30 cellular contexts compared by ENCODE assay signal in genomic region chr7:150344299-150344698, GRCh38. TPM values are rescaled to one million over a fixed set of nuclear protein-coding genes. Genes with fewer than 3 reads are reported as not detected.
A peak's percentile ranks its signal among the peaks of the same experiment; 100 is the strongest.
DNase-seq lines count a peak whose midpoint lies in the region; ATAC-seq, FAIRE-seq and TF ChIP-seq lines count a peak whose summit lies in the region.
"Had no signal": no experiment of that assay in that cellular context is flagged by ENCODE, and none has a peak within 500 bp of the region (broad histone marks: within the 10 kb centered on the region; RNA-seq: fewer than 3 reads in every experiment).

No MANE protein-coding gene starts in this region.

- ATAC-seq in K562, result no peak
- no peak for ATAC-seq in GM18519 (IDR thresholded peaks at IDR 0.05; ENCODE audit: low FRiP score, unreplicated experiment)
- ATAC-seq: GM12878 had no signal

- no peaks in the 10 kb centered on the region; the same call in 1 of the 2 replicates for H4K20me1 ChIP-seq in K562 (replicated peaks; ENCODE audit: control insufficient read depth, insufficient read depth, low read length)
- H4K20me1 ChIP-seq: BLaER1 had no signal

- no peaks in the 10 kb centered on the region for H3K9me1 ChIP-seq in K562 (ENCODE audit: control insufficient read depth, insufficient read depth, low read length)

- peaks cover 11 to 21% of the 10 kb centered on the region in 2 experiments; a peak in 4 of 5 replicates for H3K27me3 ChIP-seq in K562 (ENCODE audit: control insufficient read depth in 2 of 2, insufficient read depth in 2 of 2, low read length in 2 of 2)

- H3K9me3 ChIP-seq in HEK293 (ENCODE audit: control insufficient read depth, insufficient read depth, low read depth, low read length), result no peaks in the 10 kb centered on the region
- no peaks in the 10 kb centered on the region for H3K9me3 ChIP-seq in K562 (replicated peaks; ENCODE audit: control insufficient read depth, insufficient read depth, low read depth, low read length)
- H3K9me3 ChIP-seq: BE2C had no signal

- no peak for TF ChIP-seq CTCF in HEK293 (tag by site-specific recombination; IDR thresholded peaks at IDR 0.05)
- TF ChIP-seq CTCF in K562 (IDR thresholded peaks at IDR 0.05 in 2 of 3, conservative IDR thresholded peaks at IDR 0.05 in 1 of 3; ENCODE audit: insufficient read depth in 2 of 3, low read depth in 1 of 3, low read length in 3 of 3), result no peak

- no peak for TF ChIP-seq POLR2A in K562 (conservative IDR thresholded peaks at IDR 0.05)

- in situ Hi-C loops in K562 (cut with MboI), result no loop called here

- TF ChIP-seq RAD21 in K562 (CRISPR knock-in tag; conservative IDR thresholded peaks at IDR 0.05 in 1 of 2, IDR thresholded peaks at IDR 0.05 in 1 of 2), result no peak

- CTCF ChIA-PET in HEK293 (lab: Yijun Ruan, JAX) (interaction anchor here (1.6 kb wide), 1 partner anchor 14 kb away, joined by 5 read pairs; no protein-coding TSS in a partner anchor), K562 (lab: Yijun Ruan, JAX; ENCODE audit: low intra/inter-chr PET ratio) (interaction anchor here (0.6 kb wide), 1 partner anchor 76 kb away, joined by 3 read pairs; no protein-coding TSS in a partner anchor)

- intact Hi-C loops in K562 (cut with micrococcal nuclease), result no loop called here

- DNase-seq in K562 (ENCODE audit: extremely low read depth in 1 of 4, low spot score in 3 of 4) (no peak), NCI-H226 (no peak), MV-4-11 (lab: John Stamatoyannopoulos, UW) (no peak)
- DNase-seq: ACHN; BE2C; C1 segment of cervical spinal cord; CD4-positive, alpha-beta memory T cell; CD4-positive, CD25-positive, alpha-beta regulatory T cell; CD8-positive, alpha-beta memory T cell; COR-L47; DMS 273 treated with DMSO at 0.1 percent for 48 hours; DMS153; DMS53; DMS79; DND-41; EL; GF-D8 had no signal

- no peak for TF ChIP-seq EP300 in K562 (IDR thresholded peaks at IDR 0.05; ENCODE audit: low read length)

- H3K27ac ChIP-seq in HEK293 (ENCODE audit: extremely low read depth, low read depth, low read length) (no peak overlapping the region), K562 (ENCODE audit: extremely low read depth, low read depth, low read length) (no peak overlapping the region)
- H3K27ac ChIP-seq: 22Rv1, BLaER1 had no signal

- H3K4me1 ChIP-seq in HEK293 (ENCODE audit: control insufficient read depth, insufficient read depth, low read length), result no peaks in the 10 kb centered on the region
- H3K4me1 ChIP-seq in K562 (replicated peaks in 1 of 2; ENCODE audit: control insufficient read depth in 2 of 2, insufficient read depth in 2 of 2, low read length in 2 of 2), result peaks cover 0 to 20% of the 10 kb centered on the region in 2 experiments; a peak in 2 of 5 replicates
- H3K4me1 ChIP-seq: BE2C, BLaER1 had no signal

- BruUV-seq in K562 (replicated peaks; lab: Mats Ljungman, UMichigan), result no TSS peak

- peak; percentile 81 for FAIRE-seq in A204.1 (lab: Jason Lieb, UNC)
- FAIRE-seq in K562 (lab: Jason Lieb, UNC), result no peak
- FAIRE-seq: GM12878, GM12892, GM18507, GM19239 had no signal

- H3K79me2 ChIP-seq in K562 (ENCODE audit: control insufficient read depth, insufficient read depth, low read length), result no peaks in the 10 kb centered on the region

- no peak overlapping the region for H2AFZ ChIP-seq in K562 (ENCODE audit: low read depth, low read length)

- POLR2A ChIA-PET in HEK293 (lab: Yijun Ruan, JAX) (no interaction called here), K562 (lab: Yijun Ruan, JAX) (interaction anchor here (0.6 to 1.5 kb wide), 3 partner anchors 9 to 22 kb away, joined by 3 to 6 read pairs (median 3); no protein-coding TSS in a partner anchor)

- H3K4me3 ChIP-seq in HEK293 (ENCODE audit: low read depth, low read length) (no peak overlapping the region), K562 (no peak overlapping the region)
- H3K4me3 ChIP-seq: BLaER1, GM12878 had no signal

- H3K4me2 ChIP-seq in K562 (ENCODE audit: insufficient read depth, low read length), result no peak overlapping the region
- H3K4me2 ChIP-seq: BLaER1 had no signal

- H3K36me3 ChIP-seq in HEK293 (ENCODE audit: control insufficient read depth in 2 of 2, insufficient read depth in 1 of 2, low read length in 2 of 2) (no peaks in the 10 kb centered on the region), K562 (ENCODE audit: control insufficient read depth, insufficient read depth, low read length) (no peaks in the 10 kb centered on the region)
- H3K36me3 ChIP-seq: BE2C, BLaER1 had no signal

- H3K9ac ChIP-seq in K562 (ENCODE audit: insufficient read depth in 1 of 2, low read depth in 2 of 2, low read length in 2 of 2), result no peak overlapping the region
- H3K9ac ChIP-seq: BLaER1 had no signal

RNA-seq across cellular contexts. Expression of gene RARRES2, which starts 2.9 kb away (rescaled TPM):
- not detected in 2 replicates for total RNA-seq in K562 (2011; cell fraction: chromatin; rRNA removed; ENCODE audit: low replicate concordance)
- not detected in 2 replicates for total RNA-seq in K562 (2011; cell fraction: nucleolus; rRNA removed)
- total RNA-seq in K562 (2011; cell fraction: nucleoplasm; rRNA removed), result not detected in 2 replicates
- total RNA-seq in K562 (2014; rRNA removed) (not detected in 2 replicates), K562 (2014; rRNA removed; fragmentation: Illumina TruSeq; extraction: Trizol) (not detected in 2 replicates), K562 (2015; rRNA removed; fragmentation: Illumina TruSeq; extraction: Trizol) (not detected in 2 replicates), K562 (2021) (1.7 and 1.8 TPM in 2 replicates)
- polyA plus RNA-seq in K562 (2011; rRNA removed) (0.11 TPM in 1 of 2 replicates, not detected in the other), K562 (2014; fragmentation: Illumina TruSeq; extraction: Trizol) (not detected in 2 replicates), K562 (2014; fragmentation: Nextera tagmentation; extraction: Ambion mirVana) (not detected), K562 (2014; rRNA removed) (0.23 TPM in 1 of 2 replicates, not detected in the other)
- polyA plus RNA-seq in K562 (2011; cell fraction: cytosol; rRNA removed), result 0.51 and 0.55 TPM in 2 replicates
- polyA plus RNA-seq in K562 (2011; cell fraction: nucleus; rRNA removed), result 0.13 and 0.26 TPM in 2 replicates
- 0.21 and 0.33 TPM in 2 replicates for polyA plus RNA-seq in K562 (2012)
- not detected in 2 replicates for polyA minus RNA-seq in K562 (2011; rRNA and poly(A)+ RNA removed)
- polyA minus RNA-seq in K562 (2011; cell fraction: cytosol; rRNA and poly(A)+ RNA removed), result not detected in 2 replicates
- polyA minus RNA-seq in K562 (2011; cell fraction: nucleus; rRNA and poly(A)+ RNA removed), result not detected in 2 replicates
- total RNA-seq: A673; CD4-positive, alpha-beta memory T cell; CD4-positive, CD25-positive, alpha-beta regulatory T cell; CD8-positive, alpha-beta memory T cell had no signal
- polyA plus RNA-seq: CD14-positive monocyte; CD4-positive, alpha-beta memory T cell; CD4-positive, CD25-positive, alpha-beta regulatory T cell; CD8-positive, alpha-beta memory T cell had no signal

RNA-seq across cellular contexts. Expression of gene ACTR3C, which starts 21.0 kb away (rescaled TPM):
- total RNA-seq in K562 (2011; cell fraction: chromatin; rRNA removed; ENCODE audit: low replicate concordance), result 118 and 124 TPM in 2 replicates
- 77.7 and 87.2 TPM in 2 replicates for total RNA-seq in K562 (2011; cell fraction: nucleolus; rRNA removed)
- total RNA-seq in K562 (2011; cell fraction: nucleoplasm; rRNA removed), result 81.8 and 110 TPM in 2 replicates
- 12.1 and 12.9 TPM in 2 replicates for total RNA-seq in K562 (2014; rRNA removed)
- total RNA-seq in K562 (2014; rRNA removed; fragmentation: Illumina TruSeq; extraction: Trizol), result 14.2 and 16.9 TPM in 2 replicates
- 14.8 and 16.8 TPM in 2 replicates for total RNA-seq in K562 (2015; rRNA removed; fragmentation: Illumina TruSeq; extraction: Trizol)
- total RNA-seq in K562 (2021), result 10.0 and 10.8 TPM in 2 replicates
- polyA plus RNA-seq in K562 (2011; rRNA removed), result 28.1 and 35.4 TPM in 2 replicates
- polyA plus RNA-seq in K562 (2011; cell fraction: cytosol; rRNA removed), result 13.0 and 26.1 TPM in 2 replicates
- polyA plus RNA-seq in K562 (2011; cell fraction: nucleus; rRNA removed), result 30.3 and 45.3 TPM in 2 replicates
- polyA plus RNA-seq in K562 (2012), result 13.2 and 18.9 TPM in 2 replicates
- polyA plus RNA-seq in K562 (2014; fragmentation: Illumina TruSeq; extraction: Trizol), result 12.2 and 13.4 TPM in 2 replicates
- polyA plus RNA-seq in K562 (2014; fragmentation: Nextera tagmentation; extraction: Ambion mirVana), result 10 to 100 TPM in 1 of 2 experiments, 1 to 10 TPM in 1; 9.0 to 13.3 TPM
- 14.9 and 16.9 TPM in 2 replicates for polyA plus RNA-seq in K562 (2014; rRNA removed)
- 61.6 and 72.6 TPM in 2 replicates for polyA minus RNA-seq in K562 (2011; rRNA and poly(A)+ RNA removed)
- 16.9 and 22.1 TPM in 2 replicates for polyA minus RNA-seq in K562 (2011; cell fraction: cytosol; rRNA and poly(A)+ RNA removed)
- 75.1 and 126 TPM in 2 replicates for polyA minus RNA-seq in K562 (2011; cell fraction: nucleus; rRNA and poly(A)+ RNA removed)

RNA-seq across cellular contexts. Expression of gene LRRC61, which starts 21.1 kb away (rescaled TPM):
- total RNA-seq in K562 (2011; cell fraction: chromatin; rRNA removed; ENCODE audit: low replicate concordance), result 114 and 182 TPM in 2 replicates
- 129 and 134 TPM in 2 replicates for total RNA-seq in K562 (2011; cell fraction: nucleolus; rRNA removed)
- 113 and 123 TPM in 2 replicates for total RNA-seq in K562 (2011; cell fraction: nucleoplasm; rRNA removed)
- total RNA-seq in K562 (2014; rRNA removed) (55.2 and 67.6 TPM in 2 replicates), K562 (2014; rRNA removed; fragmentation: Illumina TruSeq; extraction: Trizol) (16.8 and 18.7 TPM in 2 replicates), K562 (2015; rRNA removed; fragmentation: Illumina TruSeq; extraction: Trizol) (35.2 and 37.8 TPM in 2 replicates), K562 (2021) (49.5 and 50.6 TPM in 2 replicates)
- polyA plus RNA-seq in K562 (2011; rRNA removed) (54.3 and 76.9 TPM in 2 replicates), K562 (2014; fragmentation: Illumina TruSeq; extraction: Trizol) (18.4 and 35.6 TPM in 2 replicates), K562 (2014; fragmentation: Nextera tagmentation; extraction: Ambion mirVana) (1 to 10 TPM; 1.3 to 1.7 TPM), K562 (2014; rRNA removed) (42.0 and 46.5 TPM in 2 replicates)
- polyA plus RNA-seq in K562 (2011; cell fraction: cytosol; rRNA removed), result 138 and 194 TPM in 2 replicates
- 125 and 205 TPM in 2 replicates for polyA plus RNA-seq in K562 (2011; cell fraction: nucleus; rRNA removed)
- 81.4 and 86.4 TPM in 2 replicates for polyA plus RNA-seq in K562 (2012)
- polyA minus RNA-seq in K562 (2011; rRNA and poly(A)+ RNA removed), result 44.8 and 55.6 TPM in 2 replicates
- polyA minus RNA-seq in K562 (2011; cell fraction: cytosol; rRNA and poly(A)+ RNA removed), result 94.8 and 130 TPM in 2 replicates
- 89.0 and 106 TPM in 2 replicates for polyA minus RNA-seq in K562 (2011; cell fraction: nucleus; rRNA and poly(A)+ RNA removed)
- total RNA-seq: A172, G401 had no signal

RNA-seq across cellular contexts. Expression of gene REPIN1, which starts 24.3 kb away (rescaled TPM):
- total RNA-seq in K562 (2011; cell fraction: chromatin; rRNA removed; ENCODE audit: low replicate concordance), result 109 and 296 TPM in 2 replicates
- 251 and 260 TPM in 2 replicates for total RNA-seq in K562 (2011; cell fraction: nucleolus; rRNA removed)
- 183 and 184 TPM in 2 replicates for total RNA-seq in K562 (2011; cell fraction: nucleoplasm; rRNA removed)
- total RNA-seq in K562 (2014; rRNA removed) (212 and 268 TPM in 2 replicates), K562 (2014; rRNA removed; fragmentation: Illumina TruSeq; extraction: Trizol) (46.9 and 56.8 TPM in 2 replicates), K562 (2015; rRNA removed; fragmentation: Illumina TruSeq; extraction: Trizol) (94.0 and 99.6 TPM in 2 replicates), K562 (2021) (277 and 283 TPM in 2 replicates)
- polyA plus RNA-seq in K562 (2011; rRNA removed) (130 and 189 TPM in 2 replicates), K562 (2014; fragmentation: Illumina TruSeq; extraction: Trizol) (94.3 and 120 TPM in 2 replicates), K562 (2014; fragmentation: Nextera tagmentation; extraction: Ambion mirVana) (10 to 100 TPM in 1 of 2 experiments, 1 to 10 TPM in 1; 8.1 to 11.0 TPM), K562 (2014; rRNA removed) (209 and 237 TPM in 2 replicates)
- polyA plus RNA-seq in K562 (2011; cell fraction: cytosol; rRNA removed), result 210 and 322 TPM in 2 replicates
- 461 and 543 TPM in 2 replicates for polyA plus RNA-seq in K562 (2011; cell fraction: nucleus; rRNA removed)
- polyA plus RNA-seq in K562 (2012), result 186 and 202 TPM in 2 replicates
- polyA minus RNA-seq in K562 (2011; rRNA and poly(A)+ RNA removed), result 65.6 and 71.9 TPM in 2 replicates
- polyA minus RNA-seq in K562 (2011; cell fraction: cytosol; rRNA and poly(A)+ RNA removed), result 96.6 and 122 TPM in 2 replicates
- polyA minus RNA-seq in K562 (2011; cell fraction: nucleus; rRNA and poly(A)+ RNA removed), result 81.0 and 130 TPM in 2 replicates

RNA-seq across cellular contexts. Expression of gene ZNF775, which starts 34.8 kb away (rescaled TPM):
- total RNA-seq in K562 (2011; cell fraction: chromatin; rRNA removed; ENCODE audit: low replicate concordance), result 3.1 and 10.5 TPM in 2 replicates
- total RNA-seq in K562 (2011; cell fraction: nucleolus; rRNA removed), result 12.0 and 14.7 TPM in 2 replicates
- total RNA-seq in K562 (2011; cell fraction: nucleoplasm; rRNA removed), result 5.9 TPM in 2 replicates
- total RNA-seq in K562 (2014; rRNA removed) (18.6 and 21.8 TPM in 2 replicates), K562 (2014; rRNA removed; fragmentation: Illumina TruSeq; extraction: Trizol) (1.1 and 1.8 TPM in 2 replicates), K562 (2015; rRNA removed; fragmentation: Illumina TruSeq; extraction: Trizol) (5.5 and 5.7 TPM in 2 replicates), K562 (2021) (18.7 and 19.2 TPM in 2 replicates)
- polyA plus RNA-seq in K562 (2011; rRNA removed) (4.9 and 8.3 TPM in 2 replicates), K562 (2014; fragmentation: Illumina TruSeq; extraction: Trizol) (1.5 and 3.5 TPM in 2 replicates), K562 (2014; fragmentation: Nextera tagmentation; extraction: Ambion mirVana) (under 1 TPM; 0.04 to 0.20 TPM), K562 (2014; rRNA removed) (13.1 and 13.2 TPM in 2 replicates)
- 7.9 and 29.5 TPM in 2 replicates for polyA plus RNA-seq in K562 (2011; cell fraction: cytosol; rRNA removed)
- 9.1 and 15.1 TPM in 2 replicates for polyA plus RNA-seq in K562 (2011; cell fraction: nucleus; rRNA removed)
- 11.8 and 13.9 TPM in 2 replicates for polyA plus RNA-seq in K562 (2012)
- 1.3 and 1.6 TPM in 2 replicates for polyA minus RNA-seq in K562 (2011; rRNA and poly(A)+ RNA removed)
- polyA minus RNA-seq in K562 (2011; cell fraction: cytosol; rRNA and poly(A)+ RNA removed), result 7.2 and 17.1 TPM in 2 replicates
- polyA minus RNA-seq in K562 (2011; cell fraction: nucleus; rRNA and poly(A)+ RNA removed), result 4.3 and 5.3 TPM in 2 replicates
